ENCODE assay signal across 7 cellular contexts in genomic region chr20:23050847-23051627, GRCh38. TPM values are rescaled to one million over a fixed set of nuclear protein-coding genes. Genes with fewer than 3 reads are reported as not detected.
DNase-seq lines count a peak whose midpoint lies in the region; ATAC-seq and TF ChIP-seq lines count a peak whose summit lies in the region.

No MANE protein-coding gene starts in this region.

- peak; percentile 89 for DNase-seq in GM23248
- peak; percentile 78 for DNase-seq in NT2/D1 (ENCODE audit: low read depth, low spot score)
- DNase-seq in choroid plexus epithelial cell (ENCODE audit: low read depth) = peak; percentile 96
- peak; percentile 56 for DNase-seq in kidney epithelial cell (ENCODE audit: low read depth)
- peak; percentile 40 for DNase-seq in smooth muscle cell (lab: John Stamatoyannopoulos, UW; ENCODE audit: unreplicated experiment)

- H3K4me3 ChIP-seq in GM23248 (peak overlapping the region; percentile 77), NT2/D1 (ENCODE audit: insufficient read length, low read depth) (peak overlapping the region; percentile 60), choroid plexus epithelial cell (ENCODE audit: low read depth, low read length) (peak overlapping the region; percentile 61), kidney epithelial cell (ENCODE audit: low read depth, low read length) (peak overlapping the region; percentile 42), smooth muscle cell (peak overlapping the region; percentile 55)

- H3K27ac ChIP-seq in GM23248 (peak overlapping the region; percentile 41), smooth muscle cell (ENCODE audit: low read depth) (no peak overlapping the region)

- H3K9ac ChIP-seq in GM23248 (peak overlapping the region; percentile 85), NT2/D1 (ENCODE audit: insufficient read length, low read depth) (peak overlapping the region; percentile 79), smooth muscle cell (ENCODE audit: low read depth) (peak overlapping the region; percentile 62)

- no peaks in the 10 kb centered on the region for H4K20me1 ChIP-seq in GM23248 (ENCODE audit: insufficient read depth)
- no peaks in the 10 kb centered on the region for H4K20me1 ChIP-seq in smooth muscle cell (ENCODE audit: low read depth)

- no peaks in the 10 kb centered on the region for H3K9me2 ChIP-seq in GM23248 (ENCODE audit: insufficient read depth)

- H3K4me2 ChIP-seq in GM23248 (ENCODE audit: unreplicated experiment) (peak overlapping the region; percentile 94), smooth muscle cell (peak overlapping the region; percentile 88)

- H3K79me2 ChIP-seq in GM23248 (ENCODE audit: insufficient read depth) (peaks cover 5% of the 10 kb centered on the region), smooth muscle cell (ENCODE audit: low read depth) (no peaks in the 10 kb centered on the region)

- whole genome bisulfite sequencing in GM23248 (ENCODE audit: low coverage in 1 of 2, low lambda C conversion rate in 2 of 2, missing lambda C conversion rate in 2 of 2), 2 experiments = 10 to 12% methylated on average over 42 to 46 of the region's 46 CpGs
- WGBS in smooth muscle cell (ENCODE audit: low lambda C conversion rate) = 3% methylated on average over 46 of the region's 46 CpGs

- H2AFZ ChIP-seq in GM23248 (peak overlapping the region; percentile 94), smooth muscle cell (ENCODE audit: low read depth) (peak overlapping the region; percentile 91)

- no peaks in the 10 kb centered on the region for H3K27me3 ChIP-seq in GM23248 (replicated peaks; ENCODE audit: insufficient read depth)
- peaks cover 62% of the 10 kb centered on the region for H3K27me3 ChIP-seq in NT2/D1 (ENCODE audit: insufficient read depth, insufficient read length)
- H3K27me3 ChIP-seq in kidney epithelial cell (ENCODE audit: control insufficient read depth, insufficient read depth, low read length) = peaks cover 29% of the 10 kb centered on the region
- H3K27me3 ChIP-seq in smooth muscle cell (ENCODE audit: low read depth) = peaks cover 37% of the 10 kb centered on the region

- H3F3A ChIP-seq in GM23248 (ENCODE audit: insufficient read depth) (peaks cover 13% of the 10 kb centered on the region), smooth muscle cell (ENCODE audit: low read depth) (no peaks in the 10 kb centered on the region)

- peak; percentile 94 for TF ChIP-seq CTCF in choroid plexus epithelial cell (conservative IDR thresholded peaks at IDR 0.05; ENCODE audit: low read depth, low read length)
- TF ChIP-seq CTCF in kidney epithelial cell (IDR thresholded peaks at IDR 0.05; ENCODE audit: insufficient read depth, low read length, poor library complexity, severe bottlenecking) = peak; percentile 93
- peak; percentile 79 for TF ChIP-seq CTCF in smooth muscle cell (IDR thresholded peaks at IDR 0.05; ENCODE audit: borderline replicate concordance, insufficient read depth, poor library complexity, severe bottlenecking)

- H3K9me3 ChIP-seq in GM23248 (ENCODE audit: low read depth) (no peaks in the 10 kb centered on the region), NT2/D1 (ENCODE audit: insufficient read depth, low read length) (no peaks in the 10 kb centered on the region; the same call in 1 of the 2 replicates), smooth muscle cell (replicated peaks; ENCODE audit: low read depth) (no peaks in the 10 kb centered on the region)

- H3K36me3 ChIP-seq in GM23248 (ENCODE audit: low read depth) (no peaks in the 10 kb centered on the region), NT2/D1 (ENCODE audit: insufficient read depth, insufficient read length, low read length) (no peaks in the 10 kb centered on the region), kidney epithelial cell (ENCODE audit: control insufficient read depth, insufficient read depth, low read length) (no peaks in the 10 kb centered on the region), smooth muscle cell (ENCODE audit: low read depth) (no peaks in the 10 kb centered on the region)

- in situ Hi-C loops in GM23248 (cut with MboI) = loop anchor here (10.0 to 25.0 kb wide), 2 partner anchors 186 to 284 kb away; no protein-coding TSS in a partner anchor

- peaks cover 8% of the 10 kb centered on the region; the same call in 1 of the 2 replicates for H3K4me1 ChIP-seq in GM23248 (ENCODE audit: insufficient read depth)
- peaks cover 4% of the 10 kb centered on the region for H3K4me1 ChIP-seq in NT2/D1 (ENCODE audit: insufficient read depth, insufficient read length)
- peaks cover 17% of the 10 kb centered on the region for H3K4me1 ChIP-seq in smooth muscle cell (ENCODE audit: low read depth)

- ATAC-seq in GM18870 (IDR thresholded peaks at IDR 0.05; ENCODE audit: unreplicated experiment) (no peak), GM21515 (IDR thresholded peaks at IDR 0.05; ENCODE audit: unreplicated experiment) (no peak)

RNA-seq across cellular contexts. Expression of gene THBD, which starts 1.6 kb away (rescaled TPM):
- total RNA-seq in GM23248 (2014; rRNA removed; shearing (Covaris generic)) = 15.6 and 15.7 TPM in 2 replicates
- polyA plus RNA-seq in GM23248 (2016; fragmentation: Nextera tagmentation; extraction: Ambion mirVana) = 5.9 and 7.4 TPM in 2 replicates
- total RNA-seq in kidney epithelial cell = 17.1 and 19.9 TPM in 2 replicates
- total RNA-seq in smooth muscle cell = 8.4 and 9.9 TPM in 2 replicates
- 10.0 and 10.5 TPM in 2 replicates for polyA plus RNA-seq in smooth muscle cell

RNA-seq across cellular contexts. Expression of gene SSTR4, which starts 15.9 kb away (rescaled TPM):
- not detected in 2 replicates for total RNA-seq in GM23248 (2014; rRNA removed; shearing (Covaris generic))
- polyA plus RNA-seq in GM23248 (2016; fragmentation: Nextera tagmentation; extraction: Ambion mirVana) = not detected in 2 replicates
- total RNA-seq in kidney epithelial cell = not detected in 2 replicates
- total RNA-seq in smooth muscle cell = 0.09 TPM in 1 of 2 replicates, not detected in the other
- not detected in 2 replicates for polyA plus RNA-seq in smooth muscle cell

RNA-seq across cellular contexts. Expression of gene CD93, which starts 35.1 kb away (rescaled TPM):
- total RNA-seq in GM23248 (2014; rRNA removed; shearing (Covaris generic)) = not detected in 2 replicates
- polyA plus RNA-seq in GM23248 (2016; fragmentation: Nextera tagmentation; extraction: Ambion mirVana) (0.03 TPM in 1 of 2 replicates, not detected in the other), smooth muscle cell (not detected in 2 replicates)
- total RNA-seq in kidney epithelial cell (1.0 and 1.3 TPM in 2 replicates), smooth muscle cell (not detected in 2 replicates)

Comparison
In these comparisons a context has a peak if more than half of its experiments do, and no peak if none do; other contexts are left out.
1. DNase-seq: peak in every context shown above with its lines; median percentile 96 in choroid plexus epithelial cell; 89 in GM23248; 78 in NT2/D1; 56 in kidney epithelial cell; 40 in smooth muscle cell.